1 cellular context compared by ENCODE assay signal in the genomic region with DNA sequence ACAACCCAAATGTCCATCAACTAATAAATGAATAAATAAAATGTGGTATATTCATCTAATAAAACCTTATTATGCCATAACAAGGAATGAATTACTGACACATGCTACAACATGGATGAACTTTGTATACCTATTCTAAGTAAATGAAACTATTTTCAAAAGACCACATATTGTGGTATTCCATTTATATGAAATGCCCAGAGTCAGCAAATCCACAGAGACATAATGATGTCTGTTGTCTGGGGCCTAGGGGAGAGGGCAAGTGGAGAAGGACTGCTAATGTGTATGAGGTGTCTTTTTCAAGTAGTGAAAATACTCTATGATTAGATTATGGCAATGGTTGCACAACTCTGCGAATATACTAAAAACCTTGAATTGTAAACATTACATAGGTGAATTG.
TF ChIP-seq lines count a peak whose summit lies in the region.

No MANE protein-coding gene starts in this region.

TF ChIP-seq in HepG2, 621 proteins besides CTCF, POLR2A, EP300 and RAD21 (continued from another document):
- TF ChIP-seq ZNF614 (CRISPR knock-in tag; IDR thresholded peaks at IDR 0.05; ENCODE audit: borderline replicate concordance), result no peak
